In the genomic region with DNA sequence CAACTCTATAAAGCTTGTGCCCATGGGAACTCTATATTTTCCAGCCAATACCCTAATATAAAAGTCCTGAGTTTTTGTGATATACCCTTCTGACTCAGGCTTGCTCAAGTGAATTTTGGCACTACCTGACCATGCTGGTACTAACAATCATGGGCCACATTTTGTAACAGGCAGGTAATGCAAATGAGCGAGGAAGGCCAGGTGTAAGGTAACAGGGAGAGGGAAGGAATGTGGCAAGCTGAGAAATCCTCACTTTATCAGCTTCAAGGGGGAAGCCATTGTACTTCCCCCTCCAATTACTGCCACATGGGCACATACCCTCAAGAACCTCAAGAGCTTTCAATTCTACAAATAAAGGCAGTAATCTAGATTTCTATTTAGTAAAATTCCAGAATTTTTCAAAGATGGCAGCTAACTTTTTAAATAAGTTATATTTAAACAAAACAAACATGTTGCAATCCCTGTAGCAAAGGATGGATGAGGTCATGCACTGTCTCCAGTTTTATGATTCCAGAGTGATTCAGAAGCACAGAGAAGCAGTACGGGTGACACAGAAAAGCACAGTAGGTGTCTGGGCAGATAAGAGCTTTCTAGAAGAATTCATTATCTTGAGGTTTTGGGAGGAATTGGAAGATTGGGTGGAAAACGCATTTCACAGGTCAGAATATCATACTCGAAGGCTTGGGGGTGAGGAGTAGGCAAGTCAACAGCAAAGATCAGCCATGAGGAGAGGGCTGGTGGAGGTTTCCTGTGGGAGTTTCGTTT, we compare ENCODE assay signal across 9 cellular contexts.
DNase-seq lines count a peak whose midpoint lies in the region; ATAC-seq and TF ChIP-seq lines count a peak whose summit lies in the region.
"Had no signal": no experiment of that assay in that cellular context is flagged by ENCODE, and none has a peak within 500 bp of the region (broad histone marks: within the 10 kb centered on the region; RNA-seq: fewer than 3 reads in every experiment).

No MANE protein-coding gene starts in this region.

- DNase-seq in CD14-positive monocyte (ENCODE audit: low spot score): peak; percentile 55
- no peak for DNase-seq in Karpas-422
- peak; percentile 80 for DNase-seq in mammary epithelial cell
- DNase-seq in naive thymus-derived CD4-positive, alpha-beta T cell: peak in 2 of 9 donors; percentile 24 to 34
- no peak for DNase-seq in GM13977 (ENCODE audit: low spot score)
- DNase-seq in SJCRH30: no peak
- no peak for DNase-seq in GOT3 (lab: John Stamatoyannopoulos, UW)

- no peak for ATAC-seq in naive thymus-derived CD4-positive, alpha-beta T cell
- no peak for ATAC-seq in HG03457 (IDR thresholded peaks at IDR 0.05; ENCODE audit: unreplicated experiment)

- POLR2A ChIA-PET in naive thymus-derived CD4-positive, alpha-beta T cell (lab: Charles Lee): interaction anchor here (0.7 to 7.1 kb wide), 17 partner anchors 9 to 433 kb away, joined by 3 to 66 read pairs (median 5); partner anchors contain the start of gene FOXP1

- intact Hi-C loops in CD14-positive monocyte (cut with micrococcal nuclease) (loop anchor here (5.0 to 10.0 kb wide), 2 partner anchors 49 to 51 kb away; no protein-coding TSS in a partner anchor), mammary epithelial cell (cut with micrococcal nuclease) (loop anchor here (5.0 kb wide), 1 partner anchor 49 kb away; no protein-coding TSS in a partner anchor)
- intact Hi-C loops in naive thymus-derived CD4-positive, alpha-beta T cell (cut with micrococcal nuclease): loop anchor here (1.0 to 10.0 kb wide), 3 partner anchors 8 to 229 kb away; partner anchors contain the start of gene EIF4E3 (in 1 of the 2)

- no peak overlapping the region for H3K4me2 ChIP-seq in Karpas-422 (ENCODE audit: low read depth, low read length, poor library complexity, severe bottlenecking)
- peak overlapping the region; percentile 94 for H3K4me2 ChIP-seq in mammary epithelial cell (ENCODE audit: insufficient read depth, low read depth, low read length)

- peaks cover 29 to 44% of the 10 kb centered on the region in 2 donors for H3K36me3 Mint-ChIP-seq in CD14-positive monocyte
- peaks cover 11 to 35% (median 18%) of the 10 kb centered on the region in 5 donors for H3K36me3 Mint-ChIP-seq in naive thymus-derived CD4-positive, alpha-beta T cell

- H3K9ac ChIP-seq in Karpas-422 (ENCODE audit: low read length): no peak overlapping the region
- H3K9ac ChIP-seq in mammary epithelial cell (ENCODE audit: insufficient read depth, low read length): peak overlapping the region; percentile 74

- H3K27ac ChIP-seq in Karpas-422 (ENCODE audit: low read length): peak overlapping the region; percentile 34; the same call in 1 of the 2 replicates
- H3K27ac ChIP-seq in mammary epithelial cell (ENCODE audit: insufficient read depth, low read depth, low read length): peak overlapping the region; percentile 92
- peak overlapping the region; percentile 89 for H3K27ac ChIP-seq in naive thymus-derived CD4-positive, alpha-beta T cell (ENCODE audit: low read depth, low read length)
- no peak overlapping the region for H3K27ac ChIP-seq in SJCRH30
- H3K27ac ChIP-seq: cardiac muscle cell had no signal

- CTCF ChIA-PET in mammary epithelial cell (lab: Charles Lee; ENCODE audit: low non-redundant PET): interaction anchor here (0.6 to 0.9 kb wide), 2 partner anchors 79 to 80 kb away, joined by 7 to 9 read pairs; no protein-coding TSS in a partner anchor
- CTCF ChIA-PET in naive thymus-derived CD4-positive, alpha-beta T cell (lab: Charles Lee): interaction anchor here (0.6 to 1.5 kb wide), 8 partner anchors 9 to 191 kb away, joined by 3 to 7 read pairs (median 4); no protein-coding TSS in a partner anchor

- dilution Hi-C loops in mammary epithelial cell (cut with HindIII; ENCODE audit: low sequenced_read_pairs): no loop called here

- peaks cover 52% of the 10 kb centered on the region for H3K36me3 ChIP-seq in Karpas-422 (ENCODE audit: insufficient read depth, low read length)
- H3K36me3 ChIP-seq in mammary epithelial cell (ENCODE audit: insufficient read depth, low read length): no peaks in the 10 kb centered on the region
- no peaks in the 10 kb centered on the region for H3K36me3 ChIP-seq in naive thymus-derived CD4-positive, alpha-beta T cell (ENCODE audit: control insufficient read depth in 2 of 3, insufficient read depth in 3 of 3, low read length in 3 of 3)
- no peaks in the 10 kb centered on the region for H3K36me3 ChIP-seq in SJCRH30

- TF ChIP-seq CTCF in CD14-positive monocyte (IDR thresholded peaks at IDR 0.05) (no peak), mammary epithelial cell (conservative IDR thresholded peaks at IDR 0.05 in 1 of 2, IDR thresholded peaks at IDR 0.05 in 1 of 2; ENCODE audit: extremely low read depth in 1 of 2, insufficient read depth in 1 of 2, low read depth in 1 of 2, low read length in 2 of 2) (no peak), GM13977 (IDR thresholded peaks at IDR 0.05; ENCODE audit: extremely low read depth, insufficient read depth, missing control alignments) (no peak)

- H3K4me1 ChIP-seq in Karpas-422 (ENCODE audit: low read length): peaks cover 64% of the 10 kb centered on the region
- H3K4me1 ChIP-seq in mammary epithelial cell (ENCODE audit: insufficient read depth, low read length): peaks cover 23% of the 10 kb centered on the region
- H3K4me1 ChIP-seq in naive thymus-derived CD4-positive, alpha-beta T cell (ENCODE audit: control insufficient read depth in 2 of 2, insufficient read depth in 2 of 2, low read length in 2 of 2): peaks cover 43 to 71% of the 10 kb centered on the region in 2 donors
- H3K4me1 ChIP-seq in SJCRH30: no peaks in the 10 kb centered on the region

- H4K20me1 ChIP-seq in Karpas-422 (ENCODE audit: insufficient read depth, low read depth, low read length) (no peaks in the 10 kb centered on the region), mammary epithelial cell (ENCODE audit: insufficient read depth, low read length) (no peaks in the 10 kb centered on the region)

- no peak overlapping the region for H2AFZ ChIP-seq in Karpas-422 (ENCODE audit: low read length)
- H2AFZ ChIP-seq in mammary epithelial cell (ENCODE audit: low read depth, low read length): peak overlapping the region; percentile 58

- H3K79me2 ChIP-seq in Karpas-422 (ENCODE audit: low read length): peaks cover 98% of the 10 kb centered on the region
- peaks cover 4% of the 10 kb centered on the region for H3K79me2 ChIP-seq in mammary epithelial cell (ENCODE audit: insufficient read depth, low read length)

- WGBS in mammary epithelial cell (ENCODE audit: low coverage, missing lambda C conversion rate): 32% methylated on average over 5 of the region's 5 CpGs

- H3K9me2 ChIP-seq in Karpas-422 (replicated peaks; ENCODE audit: insufficient read depth, low read length): no peaks in the 10 kb centered on the region

- in situ Hi-C loops in mammary epithelial cell (cut with MboI; ENCODE audit: low sequenced_read_pairs in 2 of 2) (no loop called here), GM13977 (cut with MboI; ENCODE audit: low pct_unique_long_range_greater_than_20kb, low sequenced_read_pairs, unreplicated experiment) (no loop called here)

- H3K27me3 Mint-ChIP-seq in CD14-positive monocyte (ENCODE audit: low read depth in 3 of 3): peaks cover 0 to 2% (median 0%) of the 10 kb centered on the region in 3 donors
- no peaks in the 10 kb centered on the region for H3K27me3 Mint-ChIP-seq in naive thymus-derived CD4-positive, alpha-beta T cell

- H3K27me3 ChIP-seq in Karpas-422 (ENCODE audit: low read length) (no peaks in the 10 kb centered on the region), mammary epithelial cell (ENCODE audit: insufficient read depth, low read length) (no peaks in the 10 kb centered on the region), SJCRH30 (no peaks in the 10 kb centered on the region)
- no peaks in the 10 kb centered on the region for H3K27me3 ChIP-seq in naive thymus-derived CD4-positive, alpha-beta T cell (ENCODE audit: control insufficient read depth in 2 of 2, insufficient read depth in 2 of 2, low read length in 2 of 2)
- H3K27me3 ChIP-seq: cardiac muscle cell had no signal

- H3K4me3 Mint-ChIP-seq in CD14-positive monocyte: peak overlapping the region; percentile 56 to 65
- peak overlapping the region; percentile 52 to 98 (median 80) for H3K4me3 Mint-ChIP-seq in naive thymus-derived CD4-positive, alpha-beta T cell

- BruUV-seq in mammary epithelial cell (replicated peaks; lab: Mats Ljungman, UMichigan): TSS peak; percentile 78

- H3K27ac Mint-ChIP-seq in CD14-positive monocyte: peak overlapping the region; percentile 83 to 96 (median 91)
- peak overlapping the region; percentile 77 to 100 (median 98) for H3K27ac Mint-ChIP-seq in naive thymus-derived CD4-positive, alpha-beta T cell

- peaks cover 0 to 9% (median 6%) of the 10 kb centered on the region in 7 donors for H3K9me3 Mint-ChIP-seq in CD14-positive monocyte
- H3K9me3 Mint-ChIP-seq in naive thymus-derived CD4-positive, alpha-beta T cell: peaks cover 0 to 17% (median 4%) of the 10 kb centered on the region in 11 donors

- H3K9me3 ChIP-seq in Karpas-422 (ENCODE audit: low read length) (no peaks in the 10 kb centered on the region), mammary epithelial cell (replicated peaks; ENCODE audit: insufficient read depth, low read length) (peaks cover 6% of the 10 kb centered on the region), SJCRH30 (replicated peaks) (no peaks in the 10 kb centered on the region)
- H3K9me3 ChIP-seq in naive thymus-derived CD4-positive, alpha-beta T cell (ENCODE audit: control insufficient read depth in 2 of 3, low read length in 3 of 3): no peaks in the 10 kb centered on the region

- H3K4me3 ChIP-seq in Karpas-422 (ENCODE audit: low read length): no peak overlapping the region
- peak overlapping the region; percentile 24 to 33 (median 29) for H3K4me3 ChIP-seq in mammary epithelial cell (replicated peaks in 1 of 3; ENCODE audit: insufficient read depth in 1 of 3, low read depth in 2 of 3, low read length in 3 of 3)
- H3K4me3 ChIP-seq in naive thymus-derived CD4-positive, alpha-beta T cell (ENCODE audit: low read length): peak overlapping the region; percentile 33
- H3K4me3 ChIP-seq in SJCRH30: no peak overlapping the region
- H3K4me3 ChIP-seq: cardiac muscle cell had no signal

- peaks cover 50% of the 10 kb centered on the region for H3K4me1 Mint-ChIP-seq in CD14-positive monocyte
- peaks cover 54 to 90% (median 85%) of the 10 kb centered on the region in 7 donors for H3K4me1 Mint-ChIP-seq in naive thymus-derived CD4-positive, alpha-beta T cell

Comparison
In these comparisons a context has a peak if more than half of its experiments do, and no peak if none do; other contexts are left out.
1. DNase-seq: peak in CD14-positive monocyte (single experiment) and mammary epithelial cell (single experiment); none in Karpas-422 (single experiment), GM13977 (single experiment), SJCRH30 (0 of 2) and GOT3 (single experiment).
2. H3K4me3 ChIP-seq: peak in mammary epithelial cell (3 of 3) and naive thymus-derived CD4-positive, alpha-beta T cell (single experiment); none in Karpas-422 (single experiment) and SJCRH30 (single experiment).